Comparison of ENCODE assay signal across 32 cellular contexts in genomic region chr19:38743394-38744297, GRCh38. TPM values are rescaled to one million over a fixed set of nuclear protein-coding genes. Genes with fewer than 3 reads are reported as not detected.
DNase-seq lines count a peak whose midpoint lies in the region; ATAC-seq and TF ChIP-seq lines count a peak whose summit lies in the region.
"Had no signal": no experiment of that assay in that cellular context is flagged by ENCODE, and none has a peak within 500 bp of the region (broad histone marks: within the 10 kb centered on the region; RNA-seq: fewer than 3 reads in every experiment).

No MANE protein-coding gene starts in this region.

- POLR2A ChIA-PET in Panc1 (lab: Charles Lee) = interaction anchor here (0.5 to 0.6 kb wide), 2 partner anchors 18 to 105 kb away, joined by 3 to 4 read pairs; no protein-coding TSS in a partner anchor

- ATAC-seq in Panc1 = peak; percentile 4; the same call in 1 of the 2 replicates
- ATAC-seq: activated CD8-positive, alpha-beta memory T cell treated with anti-CD3 and anti-CD28 coated beads, Interleukin-2, amount 10 ng/mL, durations not matched to agents 7 days and 5 days; stimulated activated memory B cell treated with anti-CD40 and anti-IgM and Interleukin-4, amounts not matched to agents 10 μg/mL and 1 μg/mL and 100 μg/mL, for 72 hours had no signal

- CTCF ChIA-PET in Panc1 (lab: Charles Lee) = interaction anchor here (0.6 kb wide), 3 partner anchors 20 to 174 kb away, joined by 3 to 5 read pairs (median 4); no protein-coding TSS in a partner anchor

- in situ Hi-C loops in Panc1 (cut with HindIII; ENCODE audit: low pct_unique_long_range_greater_than_20kb, low sequenced_read_pairs) = no loop called here

- TF ChIP-seq RAD21 in liver (IDR thresholded peaks at IDR 0.05) = no peak

- 0 out of 2 replicates have a peak, but pooled peaks cover 4% of the 10 kb centered on the region for H3K4me1 ChIP-seq in Panc1 (ENCODE audit: control insufficient read depth, insufficient read depth, low read length)
- H3K4me1 ChIP-seq in liver (ENCODE audit: control insufficient read depth in 4 of 4, insufficient read depth in 4 of 4, low read length in 3 of 4) = no peaks in the 10 kb centered on the region
- H3K4me1 ChIP-seq: HAP-1, left ventricle myocardium inferior, Peyer's patch, suprapubic skin had no signal

- intact Hi-C loops in Panc1 (cut with micrococcal nuclease; ENCODE audit: unreplicated experiment) = no loop called here

- DNase-seq in AG08396 (ENCODE audit: low spot score) = peak; percentile 2
- DNase-seq in Panc1 (ENCODE audit: low read depth, low spot score) = no peak
- no peak for DNase-seq in NCI-H187 treated with DMSO at 0.1 percent for 48 hours (lab: John Stamatoyannopoulos, UW)
- DNase-seq in NCI-H128 (lab: John Stamatoyannopoulos, UW; ENCODE audit: unreplicated experiment) = no peak
- DNase-seq in DMS 273 treated with DMSO at 0.1 percent for 48 hours (lab: John Stamatoyannopoulos, UW) = no peak
- DNase-seq: activated CD4-positive, alpha-beta T cell treated with anti-CD3 and anti-CD28 coated beads, Interleukin-2, amount 10 ng/mL, durations not matched to agents 7 days and 5 days; activated CD8-positive, alpha-beta memory T cell treated with anti-CD3 and anti-CD28 coated beads, Interleukin-2, amount 10 ng/mL, durations not matched to agents 7 days and 5 days; activated naive CD4-positive, alpha-beta T cell treated with anti-CD3 and anti-CD28 coated beads, Interleukin-2, amount 50 U/mL, for 16 hours; Calu3; EL; glutamatergic neuron; IMR-90; left ventricle myocardium inferior; NCI-H1436 treated with DMSO at 0.1 percent for 48 hours; NCI-H510A treated with DMSO at 0.1 percent for 48 hours; NK-92 treated with Interleukin-12 subunit alpha and Interleukin-12 subunit beta, amount 100 ng/mL, for 24 hours; Peyer's patch; stimulated activated CD4-positive, alpha-beta T cell treated with anti-CD3 and anti-CD28 coated beads, Interleukin-2, amount 100 ng/mL, for 24 hours; T-helper 2 cell had no signal

- 73% methylated on average over 20 of the region's 20 CpGs for WGBS in liver

- no TSS peak for BruUV-seq in Panc1 (replicated peaks; lab: Mats Ljungman, UMichigan)

- no peak overlapping the region for H3K4me3 ChIP-seq in Panc1 (ENCODE audit: low read depth in 2 of 2, low read length in 2 of 2)
- no peak overlapping the region for H3K4me3 ChIP-seq in liver (ENCODE audit: low read depth in 1 of 3, low read length in 3 of 3)
- H3K4me3 ChIP-seq: HAP-1, left ventricle myocardium inferior, Peyer's patch, suprapubic skin had no signal

- H3K27ac ChIP-seq in Panc1 (ENCODE audit: low read length) (no peak overlapping the region), liver (ENCODE audit: low read depth in 1 of 2, low read length in 2 of 2) (no peak overlapping the region)
- H3K27ac ChIP-seq: C4-2B, left ventricle myocardium inferior, Peyer's patch, suprapubic skin, VCaP had no signal

- no peak overlapping the region for H3K9ac ChIP-seq in liver (ENCODE audit: low read depth in 1 of 2, low read length in 2 of 2)

- H3K36me3 ChIP-seq in Panc1 (ENCODE audit: control insufficient read depth, insufficient read depth, low read length) (no peaks in the 10 kb centered on the region), liver (ENCODE audit: control insufficient read depth in 4 of 4, insufficient read depth in 3 of 4, low read depth in 1 of 4, low read length in 3 of 4) (no peaks in the 10 kb centered on the region)
- H3K36me3 ChIP-seq: HAP-1, left ventricle myocardium inferior, Peyer's patch, suprapubic skin had no signal

- H3K27me3 ChIP-seq in Panc1 (ENCODE audit: control insufficient read depth, insufficient read depth, low read length) (no peaks in the 10 kb centered on the region), liver (ENCODE audit: control insufficient read depth in 4 of 4, insufficient read depth in 4 of 4, low read length in 3 of 4) (no peaks in the 10 kb centered on the region)
- H3K27me3 ChIP-seq: Peyer's patch, suprapubic skin had no signal

- TF ChIP-seq CTCF in Panc1 (IDR thresholded peaks at IDR 0.05) (no peak), liver (IDR thresholded peaks at IDR 0.05; ENCODE audit: low read depth, low read length, missing input control) (no peak)

- H3K9me3 ChIP-seq in Panc1 (ENCODE audit: control insufficient read depth, insufficient read depth, low read depth, low read length) = no peaks in the 10 kb centered on the region
- H3K9me3 ChIP-seq in liver (ENCODE audit: control insufficient read depth in 4 of 4, low read length in 3 of 4) = no peaks in the 10 kb centered on the region
- H3K9me3 ChIP-seq: HAP-1, left ventricle myocardium inferior, Peyer's patch, suprapubic skin had no signal

TF ChIP-seq in liver, 16 proteins besides CTCF, POLR2A, EP300 and RAD21:
- TF ChIP-seq NR2F2 (IDR thresholded peaks at IDR 0.05) (peak; percentile 42), EGR1 (IDR thresholded peaks at IDR 0.05; ENCODE audit: low read depth in 2 of 2) (no peak)

RNA-seq across cellular contexts. Expression of gene CAPN12, which starts 0.6 kb away (rescaled TPM):
- total RNA-seq in Panc1 (2021; ENCODE audit: unreplicated experiment) = 58.5 TPM
- polyA plus RNA-seq in Panc1 (2012; ENCODE audit: insufficient read length) = 81.4 TPM
- total RNA-seq in liver = 10 to 100 TPM in 1 of 2 donors, 1 to 10 TPM in 1; 5.3 to 28.7 TPM
- polyA plus RNA-seq in liver = 10 to 100 TPM in 1 of 2 donors, 1 to 10 TPM in 1; 3.8 to 12.3 TPM
- total RNA-seq: endothelial cell of umbilical vein, MCF 10A, SK-MEL-5 had no signal

RNA-seq across cellular contexts. Expression of gene LGALS7, which starts 29.7 kb away (rescaled TPM):
- total RNA-seq in Panc1 (2021; ENCODE audit: unreplicated experiment) (not detected), liver (not detected)
- polyA plus RNA-seq in Panc1 (2012; ENCODE audit: insufficient read length) = not detected
- not detected for polyA plus RNA-seq in liver
- total RNA-seq: activated CD4-positive, alpha-beta T cell treated with anti-CD3 and anti-CD28 coated beads, Interleukin-2, amount 10 ng/mL, durations not matched to agents 7 days and 5 days; activated CD8-positive, alpha-beta memory T cell treated with anti-CD3 and anti-CD28 coated beads, Interleukin-2, amount 10 ng/mL, durations not matched to agents 7 days and 5 days; Calu3; cardiac septum; endothelial cell of umbilical vein; IMR-90; left ventricle myocardium inferior; mononuclear cell; Peyer's patch; SK-MEL-5; urinary bladder had no signal
- polyA plus RNA-seq: endothelial cell of umbilical vein, IMR-90 had no signal

RNA-seq across cellular contexts. Expression of gene LGALS7B, which starts 45.4 kb away (rescaled TPM):
- total RNA-seq in Panc1 (2021; ENCODE audit: unreplicated experiment) = 3.6 TPM
- 8.1 TPM for polyA plus RNA-seq in Panc1 (2012; ENCODE audit: insufficient read length)
- total RNA-seq in liver = not detected
- under 1 TPM in 1 of 2 donors, not detected in 1; 0.36 TPM for polyA plus RNA-seq in liver
- total RNA-seq: activated CD4-positive, alpha-beta T cell treated with anti-CD3 and anti-CD28 coated beads, Interleukin-2, amount 10 ng/mL, durations not matched to agents 7 days and 5 days; activated CD8-positive, alpha-beta memory T cell treated with anti-CD3 and anti-CD28 coated beads, Interleukin-2, amount 10 ng/mL, durations not matched to agents 7 days and 5 days; cardiac septum; endothelial cell of umbilical vein; IMR-90; left ventricle myocardium inferior; mononuclear cell; Peyer's patch; SK-MEL-5; skeletal muscle tissue had no signal
- polyA plus RNA-seq: endothelial cell of umbilical vein, IMR-90, urinary bladder had no signal
